In the genomic region with DNA sequence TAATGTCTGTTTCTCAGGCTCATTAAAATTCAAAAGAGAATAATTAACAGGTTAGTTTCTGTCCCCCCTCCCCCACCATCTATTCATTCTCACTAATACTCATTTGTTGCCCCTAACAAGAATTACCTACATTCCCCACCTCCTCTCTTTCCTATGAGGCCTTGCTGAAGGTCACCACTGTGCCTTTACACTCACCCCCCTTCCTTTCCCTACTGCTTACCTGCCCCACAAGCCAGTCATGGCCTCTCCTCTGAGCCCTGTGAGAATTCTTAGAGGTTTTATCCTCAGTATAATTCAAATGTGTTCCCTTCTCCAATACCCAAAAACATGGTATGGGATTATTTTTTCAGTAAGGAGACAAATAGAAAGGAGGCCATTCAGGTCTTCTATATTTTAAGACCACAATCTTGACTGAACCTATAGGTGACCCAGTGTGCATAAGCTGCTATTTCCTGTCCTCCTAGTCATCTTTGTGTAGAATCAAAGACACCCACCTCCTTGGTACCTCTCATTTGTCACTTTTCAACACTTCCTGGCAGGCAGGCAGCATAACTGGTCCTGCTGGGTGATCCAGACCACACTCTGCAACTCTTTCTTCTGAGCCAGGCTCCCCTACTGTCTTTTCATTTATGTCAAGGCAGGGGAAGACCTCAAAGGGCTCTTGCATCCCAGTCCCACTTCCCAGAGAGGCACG, we compare ENCODE assay signal across 7 cellular contexts. TPM values are rescaled to one million over a fixed set of nuclear protein-coding genes. Genes with fewer than 3 reads are reported as not detected.
DNase-seq lines count a peak whose midpoint lies in the region; ATAC-seq and TF ChIP-seq lines count a peak whose summit lies in the region.
"Not testable (repeated sequence)": the region's sequence is repeated elsewhere in the genome, so short reads cannot be mapped to it uniquely, and the experiment has no call there.

No MANE protein-coding gene starts in this region.

- CTCF ChIA-PET in activated CD8-positive, alpha-beta T cell treated with anti-CD3 and anti-CD28 coated beads for 36 hours (lab: Charles Lee), result not testable (repeated sequence)

- not testable (repeated sequence) for H3K27me3 Mint-ChIP-seq in T-helper 1 cell treated with Interleukin-12 subunit alpha and Interleukin-12 subunit beta and Interleukin-4 antibody, amounts not matched to agents 30 μg/mL and 1 μg/mL, for 36 hours (ENCODE audit: low read depth); activated CD8-positive, alpha-beta T cell treated with anti-CD3 and anti-CD28 coated beads for 36 hours; activated T-helper 2 cell treated with anti-CD3 and anti-CD28 coated beads, Interferon-gamma antibody, Interleukin-2, Interleukin-4, amounts not matched to agents 10 μg/mL and 5 μg/mL and 100 μg/mL, durations not matched to agents 14 hours and 24 hours and 36 hours (ENCODE audit: low read depth); activated naive CD8-positive, alpha-beta T cell treated with anti-CD3 and anti-CD28 coated beads, Interleukin-2, amount 10 ng/mL, durations not matched to agents 7 days and 5 days; type B pancreatic cell

- not testable (repeated sequence) for H3K27me3 ChIP-seq in smooth muscle cell (ENCODE audit: low read depth)

- POLR2A ChIA-PET in activated CD8-positive, alpha-beta T cell treated with anti-CD3 and anti-CD28 coated beads for 36 hours (lab: Charles Lee); activated naive CD8-positive, alpha-beta T cell treated with anti-CD3 and anti-CD28 coated beads, Interleukin-2, amount 10 ng/mL, durations not matched to agents 7 days and 5 days (lab: Charles Lee): not testable (repeated sequence)

- H3K4me3 ChIP-seq in smooth muscle cell, result not testable (repeated sequence)

- ATAC-seq in activated CD8-positive, alpha-beta T cell treated with anti-CD3 and anti-CD28 coated beads for 36 hours, result peak; percentile 91
- peak; percentile 77 for ATAC-seq in activated naive CD8-positive, alpha-beta T cell treated with anti-CD3 and anti-CD28 coated beads, Interleukin-2, amount 10 ng/mL, durations not matched to agents 7 days and 5 days (ENCODE audit: low read depth)
- peak; percentile 93 for ATAC-seq in esophagus mucosa

- peak overlapping the region; percentile 31 for H3K27ac ChIP-seq in smooth muscle cell (ENCODE audit: low read depth)

- H3K4me2 ChIP-seq in smooth muscle cell, result not testable (repeated sequence)

- not testable (repeated sequence) for H3K36me3 Mint-ChIP-seq in T-helper 1 cell treated with Interleukin-12 subunit alpha and Interleukin-12 subunit beta and Interleukin-4 antibody, amounts not matched to agents 30 μg/mL and 1 μg/mL, for 36 hours (ENCODE audit: low read depth); activated CD8-positive, alpha-beta T cell treated with anti-CD3 and anti-CD28 coated beads for 36 hours (ENCODE audit: low read depth); activated T-helper 2 cell treated with anti-CD3 and anti-CD28 coated beads, Interferon-gamma antibody, Interleukin-2, Interleukin-4, amounts not matched to agents 10 μg/mL and 5 μg/mL and 100 μg/mL, durations not matched to agents 14 hours and 24 hours and 36 hours (ENCODE audit: low read depth); activated naive CD8-positive, alpha-beta T cell treated with anti-CD3 and anti-CD28 coated beads, Interleukin-2, amount 10 ng/mL, durations not matched to agents 7 days and 5 days; type B pancreatic cell

- H3K9me3 Mint-ChIP-seq in T-helper 1 cell treated with Interleukin-12 subunit alpha and Interleukin-12 subunit beta and Interleukin-4 antibody, amounts not matched to agents 30 μg/mL and 1 μg/mL, for 36 hours; activated CD8-positive, alpha-beta T cell treated with anti-CD3 and anti-CD28 coated beads for 36 hours; activated T-helper 2 cell treated with anti-CD3 and anti-CD28 coated beads, Interferon-gamma antibody, Interleukin-2, Interleukin-4, amounts not matched to agents 10 μg/mL and 5 μg/mL and 100 μg/mL, durations not matched to agents 14 hours and 24 hours and 36 hours; activated naive CD8-positive, alpha-beta T cell treated with anti-CD3 and anti-CD28 coated beads, Interleukin-2, amount 10 ng/mL, durations not matched to agents 7 days and 5 days; type B pancreatic cell: not testable (repeated sequence)

- not testable (repeated sequence) for H4K20me1 ChIP-seq in smooth muscle cell (ENCODE audit: low read depth)

- intact Hi-C loops in activated CD8-positive, alpha-beta T cell treated with anti-CD3 and anti-CD28 coated beads for 36 hours (cut with micrococcal nuclease); activated T-helper 2 cell treated with anti-CD3 and anti-CD28 coated beads, Interferon-gamma antibody, Interleukin-2, Interleukin-4, amounts not matched to agents 10 μg/mL and 5 μg/mL and 100 μg/mL, durations not matched to agents 14 hours and 24 hours and 36 hours (cut with micrococcal nuclease): not testable (repeated sequence)

- not testable (repeated sequence) for DNase-seq in activated CD8-positive, alpha-beta T cell treated with anti-CD3 and anti-CD28 coated beads for 36 hours; activated T-helper 2 cell treated with anti-CD3 and anti-CD28 coated beads, Interferon-gamma antibody, Interleukin-2, Interleukin-4, amounts not matched to agents 10 μg/mL and 5 μg/mL and 100 μg/mL, durations not matched to agents 14 hours and 24 hours and 36 hours (ENCODE audit: low spot score); activated naive CD8-positive, alpha-beta T cell treated with anti-CD3 and anti-CD28 coated beads, Interleukin-2, amount 10 ng/mL, durations not matched to agents 7 days and 5 days; smooth muscle cell (lab: John Stamatoyannopoulos, UW; ENCODE audit: unreplicated experiment); type B pancreatic cell (ENCODE audit: extremely low spot score, unreplicated experiment)

- H3K79me2 ChIP-seq in smooth muscle cell (ENCODE audit: low read depth), result not testable (repeated sequence)

- not testable (repeated sequence) for H2AFZ ChIP-seq in smooth muscle cell (ENCODE audit: low read depth)

- not testable (repeated sequence) for TF ChIP-seq CTCF in activated CD8-positive, alpha-beta T cell treated with anti-CD3 and anti-CD28 coated beads for 36 hours (IDR thresholded peaks at IDR 0.05); smooth muscle cell (IDR thresholded peaks at IDR 0.05; ENCODE audit: borderline replicate concordance, insufficient read depth, poor library complexity, severe bottlenecking); type B pancreatic cell (conservative IDR thresholded peaks at IDR 0.05)

- H3K4me1 Mint-ChIP-seq in T-helper 1 cell treated with Interleukin-12 subunit alpha and Interleukin-12 subunit beta and Interleukin-4 antibody, amounts not matched to agents 30 μg/mL and 1 μg/mL, for 36 hours (ENCODE audit: low read depth); activated CD8-positive, alpha-beta T cell treated with anti-CD3 and anti-CD28 coated beads for 36 hours (ENCODE audit: low read depth); activated T-helper 2 cell treated with anti-CD3 and anti-CD28 coated beads, Interferon-gamma antibody, Interleukin-2, Interleukin-4, amounts not matched to agents 10 μg/mL and 5 μg/mL and 100 μg/mL, durations not matched to agents 14 hours and 24 hours and 36 hours (ENCODE audit: low read depth); activated naive CD8-positive, alpha-beta T cell treated with anti-CD3 and anti-CD28 coated beads, Interleukin-2, amount 10 ng/mL, durations not matched to agents 7 days and 5 days; type B pancreatic cell (ENCODE audit: unreplicated experiment): not testable (repeated sequence)

- H3K4me1 ChIP-seq in smooth muscle cell (ENCODE audit: low read depth), result not testable (repeated sequence)

- not testable (repeated sequence) for H3F3A ChIP-seq in smooth muscle cell (ENCODE audit: low read depth)

- H3K9ac ChIP-seq in smooth muscle cell (ENCODE audit: low read depth), result not testable (repeated sequence)

- H3K4me3 Mint-ChIP-seq in T-helper 1 cell treated with Interleukin-12 subunit alpha and Interleukin-12 subunit beta and Interleukin-4 antibody, amounts not matched to agents 30 μg/mL and 1 μg/mL, for 36 hours, result peak overlapping the region; percentile 14
- H3K4me3 Mint-ChIP-seq in activated CD8-positive, alpha-beta T cell treated with anti-CD3 and anti-CD28 coated beads for 36 hours; activated T-helper 2 cell treated with anti-CD3 and anti-CD28 coated beads, Interferon-gamma antibody, Interleukin-2, Interleukin-4, amounts not matched to agents 10 μg/mL and 5 μg/mL and 100 μg/mL, durations not matched to agents 14 hours and 24 hours and 36 hours (ENCODE audit: low read depth); activated naive CD8-positive, alpha-beta T cell treated with anti-CD3 and anti-CD28 coated beads, Interleukin-2, amount 10 ng/mL, durations not matched to agents 7 days and 5 days; type B pancreatic cell: not testable (repeated sequence)

- WGBS in smooth muscle cell (ENCODE audit: low lambda C conversion rate), result 62% methylated on average over 1 of the region's 1 CpG

- H3K27ac Mint-ChIP-seq in T-helper 1 cell treated with Interleukin-12 subunit alpha and Interleukin-12 subunit beta and Interleukin-4 antibody, amounts not matched to agents 30 μg/mL and 1 μg/mL, for 36 hours, result peak overlapping the region; percentile 83
- peak overlapping the region; percentile 71 for H3K27ac Mint-ChIP-seq in activated CD8-positive, alpha-beta T cell treated with anti-CD3 and anti-CD28 coated beads for 36 hours
- peak overlapping the region; percentile 91 for H3K27ac Mint-ChIP-seq in activated T-helper 2 cell treated with anti-CD3 and anti-CD28 coated beads, Interferon-gamma antibody, Interleukin-2, Interleukin-4, amounts not matched to agents 10 μg/mL and 5 μg/mL and 100 μg/mL, durations not matched to agents 14 hours and 24 hours and 36 hours
- not testable (repeated sequence) for H3K27ac Mint-ChIP-seq in activated naive CD8-positive, alpha-beta T cell treated with anti-CD3 and anti-CD28 coated beads, Interleukin-2, amount 10 ng/mL, durations not matched to agents 7 days and 5 days
- H3K27ac Mint-ChIP-seq in type B pancreatic cell, result peak overlapping the region; percentile 70

- H3K9me3 ChIP-seq in smooth muscle cell (replicated peaks; ENCODE audit: low read depth), result not testable (repeated sequence)

- H3K36me3 ChIP-seq in smooth muscle cell (ENCODE audit: low read depth), result not testable (repeated sequence)

RNA-seq across cellular contexts. Expression of gene PLGLB2, which starts 55.8 kb away (rescaled TPM):
- under 1 TPM in 1 of 2 experiments, not detected in 1; 0.32 TPM for total RNA-seq in activated CD8-positive, alpha-beta T cell treated with anti-CD3 and anti-CD28 coated beads for 36 hours
- total RNA-seq in activated T-helper 2 cell treated with anti-CD3 and anti-CD28 coated beads, Interferon-gamma antibody, Interleukin-2, Interleukin-4, amounts not matched to agents 10 μg/mL and 5 μg/mL and 100 μg/mL, durations not matched to agents 14 hours and 24 hours and 36 hours, result 2.0 and 2.5 TPM in 2 replicates
- total RNA-seq in activated naive CD8-positive, alpha-beta T cell treated with anti-CD3 and anti-CD28 coated beads, Interleukin-2, amount 10 ng/mL, durations not matched to agents 7 days and 5 days, result 1 to 10 TPM; 1.6 to 2.4 TPM
- total RNA-seq in esophagus mucosa, result 0.20 TPM
- total RNA-seq in smooth muscle cell, result 0.40 and 1.1 TPM in 2 replicates
- 0.54 and 1.0 TPM in 2 replicates for polyA plus RNA-seq in smooth muscle cell
- total RNA-seq in type B pancreatic cell (ENCODE audit: low replicate concordance), result 3.4 and 5.1 TPM in 2 replicates
